1 cellular context compared by ENCODE assay signal in genomic region chr3:144865886-144866285, GRCh38.
TF ChIP-seq lines count a peak whose summit lies in the region.

No MANE protein-coding gene starts in this region.

TF ChIP-seq in SK-N-SH, 30 proteins besides CTCF, POLR2A, EP300 and RAD21 (continued from another document):
- TF ChIP-seq, protein P1, sequence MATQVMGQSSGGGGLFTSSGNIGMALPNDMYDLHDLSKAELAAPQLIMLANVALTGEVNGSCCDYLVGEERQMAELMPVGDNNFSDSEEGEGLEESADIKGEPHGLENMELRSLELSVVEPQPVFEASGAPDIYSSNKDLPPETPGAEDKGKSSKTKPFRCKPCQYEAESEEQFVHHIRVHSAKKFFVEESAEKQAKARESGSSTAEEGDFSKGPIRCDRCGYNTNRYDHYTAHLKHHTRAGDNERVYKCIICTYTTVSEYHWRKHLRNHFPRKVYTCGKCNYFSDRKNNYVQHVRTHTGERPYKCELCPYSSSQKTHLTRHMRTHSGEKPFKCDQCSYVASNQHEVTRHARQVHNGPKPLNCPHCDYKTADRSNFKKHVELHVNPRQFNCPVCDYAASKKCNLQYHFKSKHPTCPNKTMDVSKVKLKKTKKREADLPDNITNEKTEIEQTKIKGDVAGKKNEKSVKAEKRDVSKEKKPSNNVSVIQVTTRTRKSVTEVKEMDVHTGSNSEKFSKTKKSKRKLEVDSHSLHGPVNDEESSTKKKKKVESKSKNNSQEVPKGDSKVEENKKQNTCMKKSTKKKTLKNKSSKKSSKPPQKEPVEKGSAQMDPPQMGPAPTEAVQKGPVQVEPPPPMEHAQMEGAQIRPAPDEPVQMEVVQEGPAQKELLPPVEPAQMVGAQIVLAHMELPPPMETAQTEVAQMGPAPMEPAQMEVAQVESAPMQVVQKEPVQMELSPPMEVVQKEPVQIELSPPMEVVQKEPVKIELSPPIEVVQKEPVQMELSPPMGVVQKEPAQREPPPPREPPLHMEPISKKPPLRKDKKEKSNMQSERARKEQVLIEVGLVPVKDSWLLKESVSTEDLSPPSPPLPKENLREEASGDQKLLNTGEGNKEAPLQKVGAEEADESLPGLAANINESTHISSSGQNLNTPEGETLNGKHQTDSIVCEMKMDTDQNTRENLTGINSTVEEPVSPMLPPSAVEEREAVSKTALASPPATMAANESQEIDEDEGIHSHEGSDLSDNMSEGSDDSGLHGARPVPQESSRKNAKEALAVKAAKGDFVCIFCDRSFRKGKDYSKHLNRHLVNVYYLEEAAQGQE (IDR thresholded peaks at IDR 0.05; ENCODE audit: low read depth, low read length) = no peak
- TF ChIP-seq POLR2AphosphoS5 (IDR thresholded peaks at IDR 0.05; ENCODE audit: low read depth, low read length) = no peak
- TF ChIP-seq USF1 (IDR thresholded peaks at IDR 0.05; ENCODE audit: borderline replicate concordance, low read depth) = no peak
TF ChIP-seq in SK-N-SH: peak in this region for 0.
